3 cellular contexts compared by ENCODE assay signal in the genomic region with DNA sequence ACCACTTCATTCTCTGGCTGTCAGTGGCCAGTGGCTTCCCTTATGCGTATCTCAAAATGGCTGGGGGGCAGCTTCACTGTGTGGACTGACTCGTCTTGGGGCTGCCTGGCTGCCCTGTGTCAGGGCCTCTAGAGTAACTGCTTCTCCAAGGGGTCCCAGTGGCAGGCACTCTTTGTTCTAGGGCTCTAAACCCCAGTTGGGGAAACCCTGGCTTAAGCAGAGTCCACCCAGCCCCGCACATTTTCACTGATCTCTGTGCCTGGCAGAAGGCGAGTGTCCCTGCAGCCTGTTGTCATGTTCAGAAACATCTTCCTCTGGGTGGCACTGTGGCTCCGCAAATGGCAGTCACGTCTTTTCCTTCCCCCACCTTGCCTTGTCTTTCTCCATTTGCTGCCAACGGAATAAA.
TF ChIP-seq lines count a peak whose summit lies in the region.

No MANE protein-coding gene starts in this region.

TF ChIP-seq in HEK293, 187 proteins besides CTCF, POLR2A, EP300 and RAD21 (continued from another document):
- TF ChIP-seq HOXC10 (CRISPR knock-in tag; IDR thresholded peaks at IDR 0.05), result no peak
TF ChIP-seq in HEK293: peak in this region for 0.

TF ChIP-seq in HepG2, 621 proteins besides CTCF, POLR2A, EP300 and RAD21 (continued from another document):
- TF ChIP-seq STAG1 (CRISPR knock-in tag; IDR thresholded peaks at IDR 0.05) (peak; percentile 66), ZNF558 (CRISPR knock-in tag; IDR thresholded peaks at IDR 0.05; ENCODE audit: borderline replicate concordance) (no peak), GZF1 (CRISPR knock-in tag; IDR thresholded peaks at IDR 0.05) (no peak)

TF ChIP-seq in SK-N-SH treated with all-trans-retinoic acid at 6 μM for 48 hours, 23 proteins besides CTCF, POLR2A, EP300 and RAD21 (continued from another document):
- TF ChIP-seq, protein P1, sequence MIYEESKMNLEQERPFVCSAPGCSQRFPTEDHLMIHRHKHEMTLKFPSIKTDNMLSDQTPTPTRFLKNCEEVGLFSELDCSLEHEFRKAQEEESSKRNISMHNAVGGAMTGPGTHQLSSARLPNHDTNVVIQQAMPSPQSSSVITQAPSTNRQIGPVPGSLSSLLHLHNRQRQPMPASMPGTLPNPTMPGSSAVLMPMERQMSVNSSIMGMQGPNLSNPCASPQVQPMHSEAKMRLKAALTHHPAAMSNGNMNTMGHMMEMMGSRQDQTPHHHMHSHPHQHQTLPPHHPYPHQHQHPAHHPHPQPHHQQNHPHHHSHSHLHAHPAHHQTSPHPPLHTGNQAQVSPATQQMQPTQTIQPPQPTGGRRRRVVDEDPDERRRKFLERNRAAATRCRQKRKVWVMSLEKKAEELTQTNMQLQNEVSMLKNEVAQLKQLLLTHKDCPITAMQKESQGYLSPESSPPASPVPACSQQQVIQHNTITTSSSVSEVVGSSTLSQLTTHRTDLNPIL (CRISPR knock-in tag; IDR thresholded peaks at IDR 0.05; ENCODE audit: low read depth), result no peak
- TF ChIP-seq BACH2 (CRISPR knock-in tag; IDR thresholded peaks at IDR 0.05; ENCODE audit: borderline replicate concordance) (no peak), CSDC2 (CRISPR knock-in tag; IDR thresholded peaks at IDR 0.05) (no peak), TCF4 (CRISPR knock-in tag; IDR thresholded peaks at IDR 0.05; ENCODE audit: borderline replicate concordance) (no peak), PPARA (CRISPR knock-in tag; IDR thresholded peaks at IDR 0.05; ENCODE audit: borderline replicate concordance) (no peak), OSR1 (CRISPR knock-in tag; IDR thresholded peaks at IDR 0.05) (no peak), GLIS3 (CRISPR knock-in tag; IDR thresholded peaks at IDR 0.05) (no peak), ZNF8 (CRISPR knock-in tag; IDR thresholded peaks at IDR 0.05) (no peak), ZC3H10 (CRISPR knock-in tag; IDR thresholded peaks at IDR 0.05) (no peak), ZNF70 (CRISPR knock-in tag; IDR thresholded peaks at IDR 0.05) (no peak), RARB (CRISPR knock-in tag; IDR thresholded peaks at IDR 0.05) (no peak), ESRRG (CRISPR knock-in tag; IDR thresholded peaks at IDR 0.05) (no peak)
- TF ChIP-seq, protein P2, sequence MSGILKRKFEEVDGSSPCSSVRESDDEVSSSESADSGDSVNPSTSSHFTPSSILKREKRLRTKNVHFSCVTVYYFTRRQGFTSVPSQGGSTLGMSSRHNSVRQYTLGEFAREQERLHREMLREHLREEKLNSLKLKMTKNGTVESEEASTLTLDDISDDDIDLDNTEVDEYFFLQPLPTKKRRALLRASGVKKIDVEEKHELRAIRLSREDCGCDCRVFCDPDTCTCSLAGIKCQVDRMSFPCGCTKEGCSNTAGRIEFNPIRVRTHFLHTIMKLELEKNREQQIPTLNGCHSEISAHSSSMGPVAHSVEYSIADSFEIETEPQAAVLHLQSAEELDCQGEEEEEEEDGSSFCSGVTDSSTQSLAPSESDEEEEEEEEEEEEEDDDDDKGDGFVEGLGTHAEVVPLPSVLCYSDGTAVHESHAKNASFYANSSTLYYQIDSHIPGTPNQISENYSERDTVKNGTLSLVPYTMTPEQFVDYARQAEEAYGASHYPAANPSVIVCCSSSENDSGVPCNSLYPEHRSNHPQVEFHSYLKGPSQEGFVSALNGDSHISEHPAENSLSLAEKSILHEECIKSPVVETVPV (CRISPR knock-in tag; IDR thresholded peaks at IDR 0.05), result no peak
- TF ChIP-seq, protein P3, sequence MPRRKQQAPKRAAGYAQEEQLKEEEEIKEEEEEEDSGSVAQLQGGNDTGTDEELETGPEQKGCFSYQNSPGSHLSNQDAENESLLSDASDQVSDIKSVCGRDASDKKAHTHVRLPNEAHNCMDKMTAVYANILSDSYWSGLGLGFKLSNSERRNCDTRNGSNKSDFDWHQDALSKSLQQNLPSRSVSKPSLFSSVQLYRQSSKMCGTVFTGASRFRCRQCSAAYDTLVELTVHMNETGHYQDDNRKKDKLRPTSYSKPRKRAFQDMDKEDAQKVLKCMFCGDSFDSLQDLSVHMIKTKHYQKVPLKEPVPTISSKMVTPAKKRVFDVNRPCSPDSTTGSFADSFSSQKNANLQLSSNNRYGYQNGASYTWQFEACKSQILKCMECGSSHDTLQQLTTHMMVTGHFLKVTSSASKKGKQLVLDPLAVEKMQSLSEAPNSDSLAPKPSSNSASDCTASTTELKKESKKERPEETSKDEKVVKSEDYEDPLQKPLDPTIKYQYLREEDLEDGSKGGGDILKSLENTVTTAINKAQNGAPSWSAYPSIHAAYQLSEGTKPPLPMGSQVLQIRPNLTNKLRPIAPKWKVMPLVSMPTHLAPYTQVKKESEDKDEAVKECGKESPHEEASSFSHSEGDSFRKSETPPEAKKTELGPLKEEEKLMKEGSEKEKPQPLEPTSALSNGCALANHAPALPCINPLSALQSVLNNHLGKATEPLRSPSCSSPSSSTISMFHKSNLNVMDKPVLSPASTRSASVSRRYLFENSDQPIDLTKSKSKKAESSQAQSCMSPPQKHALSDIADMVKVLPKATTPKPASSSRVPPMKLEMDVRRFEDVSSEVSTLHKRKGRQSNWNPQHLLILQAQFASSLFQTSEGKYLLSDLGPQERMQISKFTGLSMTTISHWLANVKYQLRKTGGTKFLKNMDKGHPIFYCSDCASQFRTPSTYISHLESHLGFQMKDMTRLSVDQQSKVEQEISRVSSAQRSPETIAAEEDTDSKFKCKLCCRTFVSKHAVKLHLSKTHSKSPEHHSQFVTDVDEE (CRISPR knock-in tag; IDR thresholded peaks at IDR 0.05), result no peak
- TF ChIP-seq, protein P4, sequence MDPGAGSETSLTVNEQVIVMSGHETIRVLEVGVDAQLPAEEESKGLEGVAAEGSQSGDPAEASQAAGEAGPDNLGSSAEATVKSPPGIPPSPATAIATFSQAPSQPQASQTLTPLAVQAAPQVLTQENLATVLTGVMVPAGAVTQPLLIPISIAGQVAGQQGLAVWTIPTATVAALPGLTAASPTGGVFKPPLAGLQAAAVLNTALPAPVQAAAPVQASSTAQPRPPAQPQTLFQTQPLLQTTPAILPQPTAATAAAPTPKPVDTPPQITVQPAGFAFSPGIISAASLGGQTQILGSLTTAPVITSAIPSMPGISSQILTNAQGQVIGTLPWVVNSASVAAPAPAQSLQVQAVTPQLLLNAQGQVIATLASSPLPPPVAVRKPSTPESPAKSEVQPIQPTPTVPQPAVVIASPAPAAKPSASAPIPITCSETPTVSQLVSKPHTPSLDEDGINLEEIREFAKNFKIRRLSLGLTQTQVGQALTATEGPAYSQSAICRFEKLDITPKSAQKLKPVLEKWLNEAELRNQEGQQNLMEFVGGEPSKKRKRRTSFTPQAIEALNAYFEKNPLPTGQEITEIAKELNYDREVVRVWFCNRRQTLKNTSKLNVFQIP (CRISPR knock-in tag; IDR thresholded peaks at IDR 0.05; ENCODE audit: borderline replicate concordance, low read depth), result no peak
- TF ChIP-seq, protein P5, sequence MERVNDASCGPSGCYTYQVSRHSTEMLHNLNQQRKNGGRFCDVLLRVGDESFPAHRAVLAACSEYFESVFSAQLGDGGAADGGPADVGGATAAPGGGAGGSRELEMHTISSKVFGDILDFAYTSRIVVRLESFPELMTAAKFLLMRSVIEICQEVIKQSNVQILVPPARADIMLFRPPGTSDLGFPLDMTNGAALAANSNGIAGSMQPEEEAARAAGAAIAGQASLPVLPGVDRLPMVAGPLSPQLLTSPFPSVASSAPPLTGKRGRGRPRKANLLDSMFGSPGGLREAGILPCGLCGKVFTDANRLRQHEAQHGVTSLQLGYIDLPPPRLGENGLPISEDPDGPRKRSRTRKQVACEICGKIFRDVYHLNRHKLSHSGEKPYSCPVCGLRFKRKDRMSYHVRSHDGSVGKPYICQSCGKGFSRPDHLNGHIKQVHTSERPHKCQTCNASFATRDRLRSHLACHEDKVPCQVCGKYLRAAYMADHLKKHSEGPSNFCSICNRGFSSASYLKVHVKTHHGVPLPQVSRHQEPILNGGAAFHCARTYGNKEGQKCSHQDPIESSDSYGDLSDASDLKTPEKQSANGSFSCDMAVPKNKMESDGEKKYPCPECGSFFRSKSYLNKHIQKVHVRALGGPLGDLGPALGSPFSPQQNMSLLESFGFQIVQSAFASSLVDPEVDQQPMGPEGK (CRISPR knock-in tag; IDR thresholded peaks at IDR 0.05; ENCODE audit: borderline replicate concordance), result no peak
